Comparison of ENCODE assay signal across 12 cellular contexts in genomic region chr5:132094393-132095076, GRCh38. TPM values are rescaled to one million over a fixed set of nuclear protein-coding genes. Genes with fewer than 3 reads are reported as not detected.
A peak's percentile ranks its signal among the peaks of the same experiment; 100 is the strongest.
DNase-seq lines count a peak whose midpoint lies in the region; ATAC-seq and TF ChIP-seq lines count a peak whose summit lies in the region.
"Had no signal": no experiment of that assay in that cellular context is flagged by ENCODE, and none has a peak within 500 bp of the region (broad histone marks: within the 10 kb centered on the region; RNA-seq: fewer than 3 reads in every experiment).

No MANE protein-coding gene starts in this region.

- peak overlapping the region; percentile 61; the same call in 1 of the 2 replicates for H3K9ac ChIP-seq in SK-N-SH
- H3K9ac ChIP-seq in fibroblast of lung (ENCODE audit: insufficient read depth, low read length), result no peak overlapping the region

- peak overlapping the region; percentile 51 for H3K4me2 ChIP-seq in SK-N-SH
- peak overlapping the region; percentile 68 for H3K4me2 ChIP-seq in fibroblast of lung (ENCODE audit: extremely low read depth, insufficient read depth, low read length)

- 42% methylated on average over 11 of the region's 12 CpGs for WGBS in SK-N-SH (ENCODE audit: low lambda C conversion rate)
- 61 to 71% (median 69%) methylated on average over 10 to 12 of the region's 12 CpGs for WGBS in spleen, 5 donors

- peak; percentile 27 for DNase-seq in activated CD4-positive, CD25-positive, alpha-beta regulatory T cell treated with anti-CD3 and anti-CD28 coated beads, Interleukin-2, amount 50 U/mL, for 72 hours
- no peak for DNase-seq in SK-N-SH
- peak; percentile 90 to 98 for DNase-seq in fibroblast of lung (ENCODE audit: low read depth in 2 of 2)
- peak; percentile 71 for DNase-seq in spleen
- DNase-seq in left ventricle myocardium inferior, result no peak
- DNase-seq in left ventricle myocardium superior, result no peak
- DNase-seq: activated CD4-positive, alpha-beta T cell treated with anti-CD3 and anti-CD28 coated beads, Interleukin-2, amount 50 U/mL, for 4 hours; CD4-positive, CD25-positive, alpha-beta regulatory T cell; gastrocnemius medialis; nucleus accumbens had no signal

- intact Hi-C loops in spleen (cut with DNase I; ENCODE audit: low total_unique reads), result no loop called here
- intact Hi-C loops in left ventricle myocardium inferior (cut with micrococcal nuclease), result no loop called here
- intact Hi-C loops in left ventricle myocardium superior (cut with micrococcal nuclease), result no loop called here

- H2AFZ ChIP-seq in SK-N-SH (ENCODE audit: low read depth) (no peak overlapping the region), fibroblast of lung (ENCODE audit: low read length) (no peak overlapping the region)

- TF ChIP-seq CTCF in SK-N-SH (IDR thresholded peaks at IDR 0.05), result no peak
- no peak for TF ChIP-seq CTCF in fibroblast of lung (conservative IDR thresholded peaks at IDR 0.05 in 1 of 2, IDR thresholded peaks at IDR 0.05 in 1 of 2; ENCODE audit: low read depth in 1 of 2, low read length in 2 of 2)
- TF ChIP-seq CTCF in spleen (IDR thresholded peaks at IDR 0.05 in 8 of 11, conservative IDR thresholded peaks at IDR 0.05 in 3 of 11), result no peak
- no peak for TF ChIP-seq CTCF in left ventricle myocardium inferior (IDR thresholded peaks at IDR 0.05; ENCODE audit: borderline replicate concordance)

- H3K4me3 ChIP-seq in SK-N-SH (ENCODE audit: low read depth in 2 of 2, low read length in 1 of 2), result no peak overlapping the region
- H3K4me3 ChIP-seq in fibroblast of lung (replicated peaks in 1 of 4; ENCODE audit: control extremely low read depth in 1 of 4, insufficient read depth in 1 of 4, low read depth in 3 of 4, low read length in 4 of 4), result no peak overlapping the region
- no peak overlapping the region for H3K4me3 ChIP-seq in spleen
- H3K4me3 ChIP-seq in left ventricle myocardium inferior, result no peak overlapping the region
- H3K4me3 ChIP-seq: gastrocnemius medialis had no signal

- no peaks in the 10 kb centered on the region for H3K79me2 ChIP-seq in SK-N-SH (ENCODE audit: insufficient read depth)
- H3K79me2 ChIP-seq in fibroblast of lung (ENCODE audit: control insufficient read depth, insufficient read depth, low read length), result no peaks in the 10 kb centered on the region

- H3K27ac ChIP-seq in SK-N-SH (ENCODE audit: low read depth in 2 of 2, low read length in 1 of 2), result peak overlapping the region in 1 of 2 experiments; percentile 78; a peak in 2 of 4 replicates
- peak overlapping the region; percentile 92 for H3K27ac ChIP-seq in fibroblast of lung (ENCODE audit: insufficient read depth, low read length)
- H3K27ac ChIP-seq in spleen, result no peak overlapping the region
- no peak overlapping the region for H3K27ac ChIP-seq in left ventricle myocardium inferior (replicated peaks)
- H3K27ac ChIP-seq: gastrocnemius medialis had no signal

- no peaks in the 10 kb centered on the region for H3K27me3 ChIP-seq in SK-N-SH (ENCODE audit: insufficient read depth)
- H3K27me3 ChIP-seq in fibroblast of lung (ENCODE audit: control insufficient read depth, insufficient read depth, low read length), result no peaks in the 10 kb centered on the region
- H3K27me3 ChIP-seq in spleen (replicated peaks in 1 of 7), result no peaks in the 10 kb centered on the region
- no peaks in the 10 kb centered on the region for H3K27me3 ChIP-seq in left ventricle myocardium inferior (ENCODE audit: low read depth)
- H3K27me3 ChIP-seq: gastrocnemius medialis had no signal

- H3K4me1 ChIP-seq in SK-N-SH (ENCODE audit: control insufficient read depth in 1 of 2, insufficient read depth in 2 of 2, low read depth in 1 of 2, low read length in 1 of 2) (peaks cover 0 to 21% of the 10 kb centered on the region in 2 experiments; a peak in 3 of 4 replicates), fibroblast of lung (ENCODE audit: control insufficient read depth, extremely low read depth, insufficient read depth, low read length) (peaks cover 25% of the 10 kb centered on the region), spleen (peaks cover 0 to 20% (median 9%) of the 10 kb centered on the region in 6 donors), left ventricle myocardium inferior (peaks cover 15% of the 10 kb centered on the region)
- H3K4me1 ChIP-seq: gastrocnemius medialis had no signal

- peak in 1 of 2 experiments; percentile 87; a peak in 2 of 4 replicates for TF ChIP-seq EP300 in SK-N-SH (IDR thresholded peaks at IDR 0.05; ENCODE audit: borderline replicate concordance in 1 of 2, low read depth in 1 of 2, low read length in 1 of 2)

- H4K20me1 ChIP-seq in SK-N-SH (ENCODE audit: insufficient read depth) (no peaks in the 10 kb centered on the region), fibroblast of lung (ENCODE audit: control insufficient read depth, extremely low read depth, insufficient read depth, low read length) (no peaks in the 10 kb centered on the region)

- no peaks in the 10 kb centered on the region for H3K9me2 ChIP-seq in SK-N-SH

- no peak for TF ChIP-seq POLR2A in spleen (IDR thresholded peaks at IDR 0.05)

- H3K9me3 ChIP-seq in SK-N-SH (no peaks in the 10 kb centered on the region), fibroblast of lung (ENCODE audit: control insufficient read depth, insufficient read depth, low read depth, low read length) (no peaks in the 10 kb centered on the region), spleen (no peaks in the 10 kb centered on the region), left ventricle myocardium inferior (replicated peaks) (no peaks in the 10 kb centered on the region)
- H3K9me3 ChIP-seq: gastrocnemius medialis had no signal

- peaks cover 9% of the 10 kb centered on the region for H3F3A ChIP-seq in SK-N-SH (replicated peaks; ENCODE audit: insufficient read depth)

- H3K36me3 ChIP-seq in SK-N-SH (replicated peaks in 1 of 2; ENCODE audit: control insufficient read depth in 1 of 2, insufficient read depth in 2 of 2, low read length in 1 of 2) (no peaks in the 10 kb centered on the region), fibroblast of lung (ENCODE audit: control insufficient read depth, insufficient read depth, low read length) (no peaks in the 10 kb centered on the region), spleen (no peaks in the 10 kb centered on the region), left ventricle myocardium inferior (no peaks in the 10 kb centered on the region)
- H3K36me3 ChIP-seq: gastrocnemius medialis had no signal

- CTCF ChIA-PET in SK-N-SH (lab: Yijun Ruan, JAX), result interaction anchor here (1.3 kb wide), 1 partner anchor 29 kb away, joined by 3 read pairs; no protein-coding TSS in a partner anchor

- POLR2A ChIA-PET in SK-N-SH (lab: Yijun Ruan, JAX), result no interaction called here

- no peak for ATAC-seq in activated CD4-positive, CD25-positive, alpha-beta regulatory T cell treated with anti-CD3 and anti-CD28 coated beads, Interleukin-2, amount 50 U/mL, for 24 hours
- ATAC-seq in HG03159 (IDR thresholded peaks at IDR 0.05; ENCODE audit: unreplicated experiment) (no peak), left ventricle myocardium superior (no peak)
- ATAC-seq: gastrocnemius medialis had no signal

- no peak for TF ChIP-seq RAD21 in SK-N-SH (IDR thresholded peaks at IDR 0.05; ENCODE audit: low read length)

TF ChIP-seq in SK-N-SH, 30 proteins besides CTCF, POLR2A, EP300 and RAD21 (continues in another document):
- TF ChIP-seq POLR2AphosphoS5 (IDR thresholded peaks at IDR 0.05; ENCODE audit: low read depth, low read length) (no peak; the same call in 1 of the 2 replicates), ELF1 (IDR thresholded peaks at IDR 0.05) (no peak), TEAD4 (IDR thresholded peaks at IDR 0.05; ENCODE audit: borderline replicate concordance, insufficient read depth) (peak; percentile 64), RFX5 (IDR thresholded peaks at IDR 0.05; ENCODE audit: low read length) (no peak), FOSL2 (IDR thresholded peaks at IDR 0.05; ENCODE audit: borderline replicate concordance, low read depth) (peak; percentile 87), TAF1 (IDR thresholded peaks at IDR 0.05; ENCODE audit: borderline replicate concordance, low read depth, low read length) (no peak), RXRA (IDR thresholded peaks at IDR 0.05; ENCODE audit: borderline replicate concordance, low read depth) (peak; percentile 85), NFIC (IDR thresholded peaks at IDR 0.05; ENCODE audit: borderline replicate concordance) (peak; percentile 85), RCOR1 (IDR thresholded peaks at IDR 0.05; ENCODE audit: low read length) (no peak)
- TF ChIP-seq, protein P1, sequence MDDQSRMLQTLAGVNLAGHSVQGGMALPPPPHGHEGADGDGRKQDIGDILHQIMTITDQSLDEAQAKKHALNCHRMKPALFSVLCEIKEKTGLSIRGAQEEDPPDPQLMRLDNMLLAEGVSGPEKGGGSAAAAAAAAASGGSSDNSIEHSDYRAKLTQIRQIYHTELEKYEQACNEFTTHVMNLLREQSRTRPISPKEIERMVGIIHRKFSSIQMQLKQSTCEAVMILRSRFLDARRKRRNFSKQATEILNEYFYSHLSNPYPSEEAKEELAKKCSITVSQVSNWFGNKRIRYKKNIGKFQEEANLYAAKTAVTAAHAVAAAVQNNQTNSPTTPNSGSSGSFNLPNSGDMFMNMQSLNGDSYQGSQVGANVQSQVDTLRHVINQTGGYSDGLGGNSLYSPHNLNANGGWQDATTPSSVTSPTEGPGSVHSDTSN (IDR thresholded peaks at IDR 0.05), result peak; percentile 50; the same call in 1 of the 2 replicates

RNA-seq across cellular contexts. Expression of gene CSF2, which starts 20.9 kb away (rescaled TPM):
- 0.70 and 0.97 TPM in 2 replicates for polyA plus RNA-seq in SK-N-SH (2012; rRNA removed)
- 0.54 and 0.62 TPM in 2 replicates for polyA plus RNA-seq in SK-N-SH (2012; cell fraction: cytosol; rRNA removed)
- polyA plus RNA-seq in SK-N-SH (2012; cell fraction: nucleus; rRNA removed), result 0.64 and 1.5 TPM in 2 replicates
- total RNA-seq in fibroblast of lung, result 0.51 and 0.66 TPM in 2 replicates
- polyA plus RNA-seq in fibroblast of lung, result 0.09 and 0.71 TPM in 2 replicates
- polyA plus RNA-seq in fibroblast of lung (2012), result 0.17 and 0.56 TPM in 2 replicates
- not detected in 2 replicates for polyA minus RNA-seq in fibroblast of lung (ENCODE audit: low replicate concordance)
- total RNA-seq in spleen, result not detected
- not detected for polyA plus RNA-seq in spleen
- total RNA-seq in left ventricle myocardium inferior, result not detected
- not detected for total RNA-seq in left ventricle myocardium superior
- total RNA-seq: CD4-positive, CD25-positive, alpha-beta regulatory T cell; gastrocnemius medialis had no signal
- polyA plus RNA-seq: CD4-positive, CD25-positive, alpha-beta regulatory T cell had no signal

RNA-seq across cellular contexts. Expression of gene IL3, which starts 34.1 kb away (rescaled TPM):
- not detected in 2 replicates for polyA plus RNA-seq in SK-N-SH (2012; rRNA removed)
- polyA plus RNA-seq in SK-N-SH (2012; cell fraction: cytosol; rRNA removed), result not detected in 2 replicates
- not detected in 2 replicates for polyA plus RNA-seq in SK-N-SH (2012; cell fraction: nucleus; rRNA removed)
- not detected in 2 replicates for total RNA-seq in fibroblast of lung
- not detected in 2 replicates for polyA plus RNA-seq in fibroblast of lung
- polyA plus RNA-seq in fibroblast of lung (2012), result not detected in 2 replicates
- polyA minus RNA-seq in fibroblast of lung (ENCODE audit: low replicate concordance), result not detected in 2 replicates
- not detected for total RNA-seq in spleen
- polyA plus RNA-seq in spleen, result not detected
- not detected for total RNA-seq in left ventricle myocardium inferior
- not detected for total RNA-seq in left ventricle myocardium superior
- total RNA-seq: CD4-positive, CD25-positive, alpha-beta regulatory T cell; gastrocnemius medialis had no signal
- polyA plus RNA-seq: CD4-positive, CD25-positive, alpha-beta regulatory T cell had no signal

Comparison
In these comparisons a context has a peak if more than half of its experiments do, and no peak if none do; other contexts are left out.
1. DNase-seq: peak in activated CD4-positive, CD25-positive, alpha-beta regulatory T cell treated with anti-CD3 and anti-CD28 coated beads, Interleukin-2, amount 50 U/mL, for 72 hours (single experiment), fibroblast of lung (2 of 2) and spleen (single experiment); none in SK-N-SH (single experiment), left ventricle myocardium inferior (single experiment) and left ventricle myocardium superior (single experiment).